2 cellular contexts compared by ENCODE assay signal in the genomic region with DNA sequence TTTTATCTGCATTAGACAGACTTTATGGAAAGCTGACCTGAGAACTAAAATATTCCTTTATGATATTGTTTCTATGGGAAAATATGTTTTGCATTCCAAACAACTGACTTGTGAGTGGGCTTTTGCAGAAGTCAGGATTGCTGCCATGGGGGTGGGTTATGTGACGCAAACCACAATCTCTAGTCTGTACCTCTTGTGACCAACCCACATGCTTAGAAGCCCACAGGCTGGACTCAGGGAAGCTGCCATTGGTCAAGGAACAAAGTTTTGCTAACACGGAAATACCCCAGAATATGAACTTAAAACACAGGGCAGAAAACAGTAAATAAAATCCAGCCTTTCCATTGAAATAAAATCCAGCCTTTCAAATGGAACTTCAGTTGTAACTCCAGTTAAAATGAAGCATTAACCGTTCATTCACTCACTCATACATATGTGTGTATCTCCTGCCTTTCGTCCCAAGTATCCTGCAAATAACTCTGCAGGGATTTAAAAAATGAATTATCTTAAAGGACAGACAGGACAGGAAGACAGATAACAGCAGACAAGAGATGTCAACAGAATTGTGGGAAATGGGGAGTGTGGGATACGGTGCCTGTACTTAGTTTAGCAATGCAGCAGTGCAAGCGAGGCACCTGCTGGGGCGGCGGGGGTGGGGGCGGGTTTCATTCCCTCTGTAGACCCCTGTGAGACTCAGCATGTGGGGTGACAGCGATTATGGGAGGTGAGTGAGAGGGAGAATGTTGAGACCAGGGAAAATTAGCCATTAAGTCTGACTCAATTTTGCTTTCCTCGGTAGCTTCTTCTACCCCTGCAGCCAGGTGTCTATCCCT.
TF ChIP-seq lines count a peak whose summit lies in the region.

No MANE protein-coding gene starts in this region.

TF ChIP-seq in GM23338, 12 proteins besides CTCF, POLR2A, EP300 and RAD21 (continues in another document):
- TF ChIP-seq POLR2AphosphoS5 (IDR thresholded peaks at IDR 0.05; ENCODE audit: low read depth), result no peak
- TF ChIP-seq, protein P1, sequence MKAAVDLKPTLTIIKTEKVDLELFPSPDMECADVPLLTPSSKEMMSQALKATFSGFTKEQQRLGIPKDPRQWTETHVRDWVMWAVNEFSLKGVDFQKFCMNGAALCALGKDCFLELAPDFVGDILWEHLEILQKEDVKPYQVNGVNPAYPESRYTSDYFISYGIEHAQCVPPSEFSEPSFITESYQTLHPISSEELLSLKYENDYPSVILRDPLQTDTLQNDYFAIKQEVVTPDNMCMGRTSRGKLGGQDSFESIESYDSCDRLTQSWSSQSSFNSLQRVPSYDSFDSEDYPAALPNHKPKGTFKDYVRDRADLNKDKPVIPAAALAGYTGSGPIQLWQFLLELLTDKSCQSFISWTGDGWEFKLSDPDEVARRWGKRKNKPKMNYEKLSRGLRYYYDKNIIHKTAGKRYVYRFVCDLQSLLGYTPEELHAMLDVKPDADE (IDR thresholded peaks at IDR 0.05), result no peak
- TF ChIP-seq, protein P2, sequence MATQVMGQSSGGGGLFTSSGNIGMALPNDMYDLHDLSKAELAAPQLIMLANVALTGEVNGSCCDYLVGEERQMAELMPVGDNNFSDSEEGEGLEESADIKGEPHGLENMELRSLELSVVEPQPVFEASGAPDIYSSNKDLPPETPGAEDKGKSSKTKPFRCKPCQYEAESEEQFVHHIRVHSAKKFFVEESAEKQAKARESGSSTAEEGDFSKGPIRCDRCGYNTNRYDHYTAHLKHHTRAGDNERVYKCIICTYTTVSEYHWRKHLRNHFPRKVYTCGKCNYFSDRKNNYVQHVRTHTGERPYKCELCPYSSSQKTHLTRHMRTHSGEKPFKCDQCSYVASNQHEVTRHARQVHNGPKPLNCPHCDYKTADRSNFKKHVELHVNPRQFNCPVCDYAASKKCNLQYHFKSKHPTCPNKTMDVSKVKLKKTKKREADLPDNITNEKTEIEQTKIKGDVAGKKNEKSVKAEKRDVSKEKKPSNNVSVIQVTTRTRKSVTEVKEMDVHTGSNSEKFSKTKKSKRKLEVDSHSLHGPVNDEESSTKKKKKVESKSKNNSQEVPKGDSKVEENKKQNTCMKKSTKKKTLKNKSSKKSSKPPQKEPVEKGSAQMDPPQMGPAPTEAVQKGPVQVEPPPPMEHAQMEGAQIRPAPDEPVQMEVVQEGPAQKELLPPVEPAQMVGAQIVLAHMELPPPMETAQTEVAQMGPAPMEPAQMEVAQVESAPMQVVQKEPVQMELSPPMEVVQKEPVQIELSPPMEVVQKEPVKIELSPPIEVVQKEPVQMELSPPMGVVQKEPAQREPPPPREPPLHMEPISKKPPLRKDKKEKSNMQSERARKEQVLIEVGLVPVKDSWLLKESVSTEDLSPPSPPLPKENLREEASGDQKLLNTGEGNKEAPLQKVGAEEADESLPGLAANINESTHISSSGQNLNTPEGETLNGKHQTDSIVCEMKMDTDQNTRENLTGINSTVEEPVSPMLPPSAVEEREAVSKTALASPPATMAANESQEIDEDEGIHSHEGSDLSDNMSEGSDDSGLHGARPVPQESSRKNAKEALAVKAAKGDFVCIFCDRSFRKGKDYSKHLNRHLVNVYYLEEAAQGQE (IDR thresholded peaks at IDR 0.05; ENCODE audit: unreplicated experiment), result no peak
- TF ChIP-seq ZNF331 (CRISPR knock-in tag; IDR thresholded peaks at IDR 0.05; ENCODE audit: low read depth), result no peak
- TF ChIP-seq ZNF114 (CRISPR knock-in tag; IDR thresholded peaks at IDR 0.05), result no peak
- TF ChIP-seq JUNB (IDR thresholded peaks at IDR 0.05; ENCODE audit: unreplicated experiment), result no peak
- TF ChIP-seq ZNF462 (CRISPR knock-in tag; IDR thresholded peaks at IDR 0.05), result no peak

TF ChIP-seq in WTC11, 78 proteins besides CTCF, POLR2A, EP300 and RAD21:
- TF ChIP-seq OVOL2 (CRISPR knock-in tag; IDR thresholded peaks at IDR 0.05; ENCODE audit: borderline replicate concordance), result no peak
- TF ChIP-seq HMGXB4 (CRISPR knock-in tag; IDR thresholded peaks at IDR 0.05), result no peak
- TF ChIP-seq, protein P3, sequence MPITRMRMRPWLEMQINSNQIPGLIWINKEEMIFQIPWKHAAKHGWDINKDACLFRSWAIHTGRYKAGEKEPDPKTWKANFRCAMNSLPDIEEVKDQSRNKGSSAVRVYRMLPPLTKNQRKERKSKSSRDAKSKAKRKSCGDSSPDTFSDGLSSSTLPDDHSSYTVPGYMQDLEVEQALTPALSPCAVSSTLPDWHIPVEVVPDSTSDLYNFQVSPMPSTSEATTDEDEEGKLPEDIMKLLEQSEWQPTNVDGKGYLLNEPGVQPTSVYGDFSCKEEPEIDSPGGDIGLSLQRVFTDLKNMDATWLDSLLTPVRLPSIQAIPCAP (CRISPR knock-in tag; IDR thresholded peaks at IDR 0.05), result no peak
- TF ChIP-seq CREB1 (CRISPR knock-in tag; IDR thresholded peaks at IDR 0.05), result no peak
- TF ChIP-seq, protein P4, sequence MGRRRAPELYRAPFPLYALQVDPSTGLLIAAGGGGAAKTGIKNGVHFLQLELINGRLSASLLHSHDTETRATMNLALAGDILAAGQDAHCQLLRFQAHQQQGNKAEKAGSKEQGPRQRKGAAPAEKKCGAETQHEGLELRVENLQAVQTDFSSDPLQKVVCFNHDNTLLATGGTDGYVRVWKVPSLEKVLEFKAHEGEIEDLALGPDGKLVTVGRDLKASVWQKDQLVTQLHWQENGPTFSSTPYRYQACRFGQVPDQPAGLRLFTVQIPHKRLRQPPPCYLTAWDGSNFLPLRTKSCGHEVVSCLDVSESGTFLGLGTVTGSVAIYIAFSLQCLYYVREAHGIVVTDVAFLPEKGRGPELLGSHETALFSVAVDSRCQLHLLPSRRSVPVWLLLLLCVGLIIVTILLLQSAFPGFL (CRISPR knock-in tag; IDR thresholded peaks at IDR 0.05; ENCODE audit: borderline replicate concordance), result no peak
- no peak for TF ChIP-seq NFYB (CRISPR knock-in tag; conservative IDR thresholded peaks at IDR 0.05; ENCODE audit: low read depth)
- no peak for TF ChIP-seq SP1 (CRISPR knock-in tag; conservative IDR thresholded peaks at IDR 0.05)
- TF ChIP-seq CREM (CRISPR knock-in tag; IDR thresholded peaks at IDR 0.05), result no peak
